ENCODE assay signal across 22 cellular contexts in genomic region chr1:203353486-203353885, GRCh38. TPM values are rescaled to one million over a fixed set of nuclear protein-coding genes. Genes with fewer than 3 reads are reported as not detected.
"Had no signal": no experiment of that assay in that cellular context is flagged by ENCODE, and none has a peak within 500 bp of the region (broad histone marks: within the 10 kb centered on the region; RNA-seq: fewer than 3 reads in every experiment).

No MANE protein-coding gene starts in this region.

- H3K27ac ChIP-seq: neural progenitor cell, ovary, right atrium auricular region, thoracic aorta had no signal

- H2AFZ ChIP-seq: neural progenitor cell had no signal

- H3K27me3 ChIP-seq: colonic mucosa, gastrocnemius medialis, neural progenitor cell, ovary, right atrium auricular region, sigmoid colon, stomach had no signal

- H3K4me2 ChIP-seq: neural progenitor cell had no signal

- DNase-seq: colonic mucosa; effector CD4-positive, alpha-beta T cell; endodermal cell; gastrocnemius medialis; heart right ventricle; hypothalamus; kidney glomerular epithelial cell; mammary epithelial cell; natural killer cell; nucleus accumbens; stimulated activated CD4-positive, alpha-beta T cell treated with anti-CD3 and anti-CD28 coated beads, Interleukin-12 subunit alpha, Interleukin-12 subunit beta, amount 100 ng/mL, for 4 hours; stimulated activated naive CD4-positive, alpha-beta T cell; stomach; substantia nigra had no signal

- H3K9me3 ChIP-seq: colonic mucosa, gastrocnemius medialis, heart right ventricle, ovary, right atrium auricular region, sigmoid colon, stomach, thoracic aorta had no signal

- H3K36me3 ChIP-seq: colonic mucosa, gastrocnemius medialis, neural progenitor cell, ovary, right atrium auricular region, sigmoid colon, stomach, thoracic aorta had no signal

- ATAC-seq: gastrocnemius medialis, heart right ventricle, natural killer cell had no signal

- H3K4me3 Mint-ChIP-seq: endodermal cell, mesothelial cell of epicardium, natural killer cell, neural progenitor cell, type B pancreatic cell had no signal

- H3K9me3 Mint-ChIP-seq: endodermal cell, mesothelial cell of epicardium, natural killer cell, neural progenitor cell had no signal

- H3K4me3 ChIP-seq: colonic mucosa, gastrocnemius medialis, heart right ventricle, neural progenitor cell, ovary, right atrium auricular region, sigmoid colon, skin epidermis, stomach, thoracic aorta had no signal

- H3K9ac ChIP-seq: neural progenitor cell had no signal

- H3K4me1 ChIP-seq: colonic mucosa, neural progenitor cell had no signal

- H3K36me3 Mint-ChIP-seq: mesothelial cell of epicardium, natural killer cell, neural progenitor cell, type B pancreatic cell had no signal

- H3K27ac Mint-ChIP-seq: endodermal cell, mesothelial cell of epicardium, natural killer cell, neural progenitor cell, type B pancreatic cell had no signal

RNA-seq across cellular contexts. Expression of gene FMOD, which starts 2.6 kb away (rescaled TPM):
- total RNA-seq: natural killer cell had no signal
